In genomic region chr11:104333977-104334376, GRCh38 we compare ENCODE assay signal across 11 cellular contexts.
DNase-seq lines count a peak whose midpoint lies in the region; ATAC-seq and TF ChIP-seq lines count a peak whose summit lies in the region.
"Had no signal": no experiment of that assay in that cellular context is flagged by ENCODE, and none has a peak within 500 bp of the region (broad histone marks: within the 10 kb centered on the region; RNA-seq: fewer than 3 reads in every experiment).

No MANE protein-coding gene starts in this region.

- no peak overlapping the region for H3K27ac ChIP-seq in brain microvascular endothelial cell
- no peak overlapping the region for H3K27ac ChIP-seq in breast epithelium
- H3K27ac ChIP-seq: gastrocnemius medialis, skin epidermis had no signal

- H3K27me3 ChIP-seq in brain microvascular endothelial cell (replicated peaks) (no peaks in the 10 kb centered on the region), breast epithelium (no peaks in the 10 kb centered on the region)
- H3K27me3 ChIP-seq: gastrocnemius medialis had no signal

- intact Hi-C loops in breast epithelium (cut with DNase I; ENCODE audit: low total_unique reads): no loop called here

- peak; percentile 19 for TF ChIP-seq CTCF in AG09319 (IDR thresholded peaks at IDR 0.05; ENCODE audit: low read depth, low read length)
- TF ChIP-seq CTCF in brain microvascular endothelial cell (IDR thresholded peaks at IDR 0.05; ENCODE audit: low read depth, low read length, missing control alignments): peak; percentile 48
- TF ChIP-seq CTCF in breast epithelium (IDR thresholded peaks at IDR 0.05): no peak

- no peak overlapping the region for H3K4me3 ChIP-seq in brain microvascular endothelial cell (ENCODE audit: low read depth, low read length)
- H3K4me3 ChIP-seq in breast epithelium: no peak overlapping the region
- H3K4me3 ChIP-seq: gastrocnemius medialis, skin epidermis had no signal

- H3K36me3 ChIP-seq in brain microvascular endothelial cell (replicated peaks) (no peaks in the 10 kb centered on the region), breast epithelium (no peaks in the 10 kb centered on the region)
- H3K36me3 ChIP-seq: gastrocnemius medialis had no signal

- in situ Hi-C loops in brain microvascular endothelial cell (cut with HindIII; ENCODE audit: low pct_ligation_motif_present, low sequenced_read_pairs): no loop called here

- H3K4me1 ChIP-seq in breast epithelium: no peaks in the 10 kb centered on the region
- H3K4me1 ChIP-seq: gastrocnemius medialis had no signal

- DNase-seq in AG09319 (ENCODE audit: extremely low read depth, low read depth): no peak
- DNase-seq in brain microvascular endothelial cell: no peak
- DNase-seq in GM19240 (ENCODE audit: insufficient read length, low spot score): no peak
- DNase-seq in breast epithelium (ENCODE audit: low spot score in 2 of 2): no peak
- DNase-seq in T-helper 9 cell: no peak
- DNase-seq: gastrocnemius medialis, NCI-H1092 had no signal

- H3K9me3 ChIP-seq in breast epithelium: no peaks in the 10 kb centered on the region
- H3K9me3 ChIP-seq: gastrocnemius medialis had no signal

- no peak for TF ChIP-seq POLR2A in breast epithelium (IDR thresholded peaks at IDR 0.05)

- ATAC-seq in GM18909 (IDR thresholded peaks at IDR 0.05; ENCODE audit: poor library complexity, unreplicated experiment): peak; percentile 77
- ATAC-seq in HG03354 (IDR thresholded peaks at IDR 0.05; ENCODE audit: poor library complexity, severe bottlenecking, unreplicated experiment): peak; percentile 72
- no peak for ATAC-seq in GM21423 (IDR thresholded peaks at IDR 0.05; ENCODE audit: unreplicated experiment)
- ATAC-seq: gastrocnemius medialis had no signal

Comparison
In these comparisons a context has a peak if more than half of its experiments do, and no peak if none do; other contexts are left out.
1. CTCF ChIP-seq: peak in AG09319 (single experiment) and brain microvascular endothelial cell (single experiment); none in breast epithelium (0 of 3).